In the genomic region with DNA sequence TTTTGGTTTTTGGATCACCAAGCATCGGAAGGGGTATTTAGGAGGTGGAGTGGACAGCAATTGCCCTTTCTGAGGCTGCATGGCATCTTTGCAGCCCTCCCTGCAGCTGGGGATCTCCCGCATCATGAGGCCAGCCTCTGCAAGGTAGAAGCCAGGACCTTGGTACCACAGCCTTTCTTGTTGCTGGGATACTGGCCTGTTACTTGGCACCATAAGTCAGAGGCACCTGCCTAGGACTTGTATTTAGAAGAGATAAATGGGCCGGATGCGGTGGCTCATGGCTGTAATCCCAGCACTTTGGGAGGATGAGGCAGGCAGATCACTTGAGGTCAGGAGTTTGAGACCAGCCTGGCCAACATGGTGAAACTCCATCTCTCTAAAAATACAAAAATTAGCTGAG, we compare ENCODE assay signal across 11 cellular contexts. TPM values are rescaled to one million over a fixed set of nuclear protein-coding genes. Genes with fewer than 3 reads are reported as not detected.
"Had no signal": no experiment of that assay in that cellular context is flagged by ENCODE, and none has a peak within 500 bp of the region (broad histone marks: within the 10 kb centered on the region; RNA-seq: fewer than 3 reads in every experiment).

No MANE protein-coding gene starts in this region.

RNA-seq across cellular contexts. Expression of gene MUC13, which starts 23.4 kb away (rescaled TPM):
- total RNA-seq: activated CD4-positive, alpha-beta memory T cell treated with anti-CD3 and anti-CD28 coated beads, Interleukin-2, amount 10 ng/mL, durations not matched to agents 7 days and 5 days; activated CD4-positive, alpha-beta T cell treated with anti-CD3 and anti-CD28 coated beads, Interleukin-2, amount 10 ng/mL, durations not matched to agents 7 days and 5 days; activated naive CD4-positive, alpha-beta T cell treated with anti-CD3 and anti-CD28 coated beads, Interleukin-2, amount 50 U/mL, for 72 hours; activated naive CD8-positive, alpha-beta T cell treated with anti-CD3 and anti-CD28 coated beads, Interleukin-2, amount 10 ng/mL, durations not matched to agents 7 days and 5 days; activated T-cell treated with anti-CD3 and anti-CD28 coated beads, Interleukin-2, amount 50 U/mL, for 72 hours; ascending aorta; cardiac muscle cell; dermis microvascular lymphatic vessel endothelial cell; endothelial cell of umbilical vein; foreskin keratinocyte had no signal
- polyA plus RNA-seq: endothelial cell of umbilical vein, fibroblast of lung, foreskin keratinocyte had no signal
